11 cellular contexts compared by ENCODE assay signal in the genomic region with DNA sequence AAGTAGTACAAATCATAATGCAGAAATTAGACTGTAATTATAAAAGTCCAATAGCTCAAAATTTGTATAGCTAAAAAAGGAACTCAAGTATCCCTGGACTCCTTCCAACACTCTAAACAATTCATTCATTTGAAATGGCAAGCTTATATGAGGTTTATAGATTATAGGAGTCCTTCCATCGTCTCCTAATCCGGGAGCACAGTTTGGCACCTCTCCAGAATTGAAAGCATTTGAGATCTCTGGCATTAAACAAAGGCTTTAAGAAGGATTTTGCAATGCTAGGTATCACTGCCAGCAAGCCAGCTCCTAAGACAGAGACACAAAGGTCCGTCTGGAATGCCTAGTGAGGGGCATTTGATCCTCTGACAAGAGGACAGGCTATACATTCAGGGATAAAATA.
DNase-seq lines count a peak whose midpoint lies in the region; ATAC-seq and TF ChIP-seq lines count a peak whose summit lies in the region.
"Had no signal": no experiment of that assay in that cellular context is flagged by ENCODE, and none has a peak within 500 bp of the region (broad histone marks: within the 10 kb centered on the region; RNA-seq: fewer than 3 reads in every experiment).

No MANE protein-coding gene starts in this region.

- H3K36me3 ChIP-seq in mucosa of stomach (ENCODE audit: control insufficient read depth, insufficient read depth, low read length): no peaks in the 10 kb centered on the region
- H3K36me3 ChIP-seq in brain microvascular endothelial cell (replicated peaks): no peaks in the 10 kb centered on the region

- no peak for TF ChIP-seq CTCF in brain microvascular endothelial cell (IDR thresholded peaks at IDR 0.05; ENCODE audit: low read depth, low read length, missing control alignments)

- H3K4me1 ChIP-seq in mucosa of stomach (ENCODE audit: control insufficient read depth, insufficient read depth, low read length): peaks cover 57% of the 10 kb centered on the region

- POLR2A ChIA-PET in T-cell (lab: Charles Lee): no interaction called here

- no peaks in the 10 kb centered on the region for H3K9me3 ChIP-seq in mucosa of stomach (ENCODE audit: control insufficient read depth, low read length)

- no peak overlapping the region for H3K4me3 ChIP-seq in mucosa of stomach (ENCODE audit: low read length)
- H3K4me3 ChIP-seq in brain microvascular endothelial cell (ENCODE audit: low read depth, low read length): no peak overlapping the region

- peaks cover 44 to 55% (median 48%) of the 10 kb centered on the region in 3 donors for H3K4me1 Mint-ChIP-seq in T-cell
- H3K4me1 Mint-ChIP-seq: CD14-positive monocyte had no signal

- no peak overlapping the region for H3K27ac Mint-ChIP-seq in T-cell
- H3K27ac Mint-ChIP-seq: CD14-positive monocyte had no signal

- no peak overlapping the region for H3K27ac ChIP-seq in brain microvascular endothelial cell

- H3K9ac ChIP-seq in mucosa of stomach (ENCODE audit: low read length): peak overlapping the region; percentile 57

- no peaks in the 10 kb centered on the region for H3K9me3 Mint-ChIP-seq in T-cell
- H3K9me3 Mint-ChIP-seq: CD14-positive monocyte; naive thymus-derived CD4-positive, alpha-beta T cell had no signal

- ATAC-seq in T-cell (replicated peaks in 1 of 4) (no peak), HG03460 (IDR thresholded peaks at IDR 0.05; ENCODE audit: unreplicated experiment) (no peak)
- ATAC-seq: naive thymus-derived CD4-positive, alpha-beta T cell had no signal

- peaks cover 15% of the 10 kb centered on the region for H3K36me3 Mint-ChIP-seq in T-cell

- in situ Hi-C loops in brain microvascular endothelial cell (cut with HindIII; ENCODE audit: low pct_ligation_motif_present, low sequenced_read_pairs): loop anchor here (25.0 kb wide), 1 partner anchor 227 kb away; no protein-coding TSS in a partner anchor

- DNase-seq in DMS79 (lab: John Stamatoyannopoulos, UW): peak; percentile 40
- DNase-seq in NCI-H2196 (lab: John Stamatoyannopoulos, UW; ENCODE audit: unreplicated experiment): peak; percentile 58
- DNase-seq in cerebellum (ENCODE audit: low spot score): peak; percentile 7
- no peak for DNase-seq in brain microvascular endothelial cell
- DNase-seq in T-cell: no peak
- DNase-seq in stimulated activated CD4-positive, alpha-beta T cell treated with anti-CD3 and anti-CD28 coated beads, Interleukin-12 subunit alpha, Interleukin-12 subunit beta, amount 100 ng/mL, for 4 hours: no peak
- DNase-seq: naive thymus-derived CD4-positive, alpha-beta T cell; stimulated activated CD4-positive, alpha-beta T cell treated with anti-CD3 and anti-CD28 coated beads, Interleukin-2, amount 100 ng/mL, for 24 hours had no signal

- H3K27me3 ChIP-seq in mucosa of stomach (ENCODE audit: control insufficient read depth, insufficient read depth, low read length): no peaks in the 10 kb centered on the region
- no peaks in the 10 kb centered on the region for H3K27me3 ChIP-seq in brain microvascular endothelial cell (replicated peaks)

- CTCF ChIA-PET in T-cell (lab: Charles Lee): interaction anchor here (0.6 to 1.3 kb wide), 3 partner anchors 10 to 201 kb away, joined by 3 to 4 read pairs (median 3); no protein-coding TSS in a partner anchor

- H3K4me3 Mint-ChIP-seq in T-cell: no peak overlapping the region
- H3K4me3 Mint-ChIP-seq: CD14-positive monocyte had no signal

- H3K27me3 Mint-ChIP-seq in T-cell: no peaks in the 10 kb centered on the region
- H3K27me3 Mint-ChIP-seq: naive thymus-derived CD4-positive, alpha-beta T cell had no signal

Comparison
In these comparisons a context has a peak if more than half of its experiments do, and no peak if none do; other contexts are left out.
1. DNase-seq: peak in DMS79 (single experiment), NCI-H2196 (single experiment) and cerebellum (single experiment); none in brain microvascular endothelial cell (single experiment), T-cell (0 of 34) and stimulated activated CD4-positive, alpha-beta T cell treated with anti-CD3 and anti-CD28 coated beads, Interleukin-12 subunit alpha, Interleukin-12 subunit beta, amount 100 ng/mL, for 4 hours (single experiment).